1 cellular context compared by ENCODE assay signal in the genomic region with DNA sequence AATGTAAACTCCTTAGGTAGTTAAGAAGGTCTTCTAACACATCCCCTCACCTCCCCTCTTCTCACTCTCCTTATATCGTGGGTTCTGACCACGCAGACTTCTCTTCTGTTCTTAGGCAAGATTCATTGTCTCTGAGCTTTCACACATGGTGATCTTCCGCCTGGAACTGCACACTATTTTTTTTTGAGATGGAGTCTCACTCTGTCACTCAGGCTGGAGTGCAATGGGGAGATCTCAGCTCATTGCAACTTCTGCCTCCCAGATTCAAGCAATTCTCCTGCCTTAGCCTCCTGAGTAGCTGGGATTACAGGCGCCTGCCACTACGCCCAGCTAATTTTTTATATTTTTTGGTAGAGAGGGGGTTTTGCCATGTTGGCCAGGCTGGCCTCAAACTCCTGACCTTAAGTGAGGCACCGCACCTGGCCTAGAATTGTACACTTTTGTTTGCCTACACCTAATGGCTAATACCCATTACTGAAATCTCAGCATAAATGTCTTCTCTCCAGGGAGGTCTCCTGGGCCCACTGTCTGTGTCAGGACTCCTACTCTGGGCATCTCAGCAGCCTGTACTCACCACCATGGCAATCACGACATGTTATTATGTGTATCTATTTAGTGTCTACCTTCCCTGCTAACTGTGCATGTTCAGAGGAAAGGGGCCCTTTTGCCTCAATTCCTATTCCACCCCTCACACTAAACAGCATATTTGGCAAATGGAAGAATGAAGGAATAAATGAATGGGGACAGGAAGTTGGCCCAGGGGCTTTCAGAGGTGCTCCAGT.
A peak's percentile ranks its signal among the peaks of the same experiment; 100 is the strongest.
TF ChIP-seq lines count a peak whose summit lies in the region.

No MANE protein-coding gene starts in this region.

TF ChIP-seq in K562, 482 proteins besides CTCF, POLR2A, EP300 and RAD21 (continued from another document and continues in another):
- TF ChIP-seq PCBP2 (IDR thresholded peaks at IDR 0.05; ENCODE audit: low read depth, low read length, poor library complexity, severe bottlenecking) = no peak
- TF ChIP-seq, protein P1, sequence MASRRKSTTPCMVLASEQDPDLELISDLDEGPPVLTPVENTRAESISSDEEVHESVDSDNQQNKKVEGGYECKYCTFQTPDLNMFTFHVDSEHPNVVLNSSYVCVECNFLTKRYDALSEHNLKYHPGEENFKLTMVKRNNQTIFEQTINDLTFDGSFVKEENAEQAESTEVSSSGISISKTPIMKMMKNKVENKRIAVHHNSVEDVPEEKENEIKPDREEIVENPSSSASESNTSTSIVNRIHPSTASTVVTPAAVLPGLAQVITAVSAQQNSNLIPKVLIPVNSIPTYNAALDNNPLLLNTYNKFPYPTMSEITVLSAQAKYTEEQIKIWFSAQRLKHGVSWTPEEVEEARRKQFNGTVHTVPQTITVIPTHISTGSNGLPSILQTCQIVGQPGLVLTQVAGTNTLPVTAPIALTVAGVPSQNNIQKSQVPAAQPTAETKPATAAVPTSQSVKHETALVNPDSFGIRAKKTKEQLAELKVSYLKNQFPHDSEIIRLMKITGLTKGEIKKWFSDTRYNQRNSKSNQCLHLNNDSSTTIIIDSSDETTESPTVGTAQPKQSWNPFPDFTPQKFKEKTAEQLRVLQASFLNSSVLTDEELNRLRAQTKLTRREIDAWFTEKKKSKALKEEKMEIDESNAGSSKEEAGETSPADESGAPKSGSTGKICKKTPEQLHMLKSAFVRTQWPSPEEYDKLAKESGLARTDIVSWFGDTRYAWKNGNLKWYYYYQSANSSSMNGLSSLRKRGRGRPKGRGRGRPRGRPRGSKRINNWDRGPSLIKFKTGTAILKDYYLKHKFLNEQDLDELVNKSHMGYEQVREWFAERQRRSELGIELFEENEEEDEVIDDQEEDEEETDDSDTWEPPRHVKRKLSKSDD (conservative IDR thresholded peaks at IDR 0.05; ENCODE audit: low read length) = no peak
- TF ChIP-seq ZNF212 (CRISPR knock-in tag; IDR thresholded peaks at IDR 0.05) = peak; percentile 76; the same call in 1 of the 2 replicates
- no peak for TF ChIP-seq BRCA1 (IDR thresholded peaks at IDR 0.05)
- TF ChIP-seq BRCA1 (CRISPR knock-in tag; IDR thresholded peaks at IDR 0.05) = no peak
- no peak for TF ChIP-seq SMAD4 (CRISPR knock-in tag; conservative IDR thresholded peaks at IDR 0.05)
- no peak for TF ChIP-seq FOXJ3 (CRISPR knock-in tag; IDR thresholded peaks at IDR 0.05)
- TF ChIP-seq NELFE (IDR thresholded peaks at IDR 0.05; ENCODE audit: insufficient read depth, insufficient read length) = no peak
- no peak for TF ChIP-seq BCOR (IDR thresholded peaks at IDR 0.05)
- TF ChIP-seq SIX5 (IDR thresholded peaks at IDR 0.05; ENCODE audit: borderline replicate concordance in 1 of 2, insufficient read depth in 1 of 2, low read depth in 1 of 2, low read length in 2 of 2) = no peak
- no peak for TF ChIP-seq ZFP1 (CRISPR knock-in tag; IDR thresholded peaks at IDR 0.05)
- TF ChIP-seq SRSF3 (IDR thresholded peaks at IDR 0.05; ENCODE audit: insufficient read depth, low read length) = no peak
- TF ChIP-seq SIN3B (IDR thresholded peaks at IDR 0.05; ENCODE audit: low read depth) = no peak
- TF ChIP-seq ESRRA (IDR thresholded peaks at IDR 0.05; ENCODE audit: borderline replicate concordance, low read depth) = no peak
- no peak for TF ChIP-seq PPARD (CRISPR knock-in tag; IDR thresholded peaks at IDR 0.05)
- no peak for TF ChIP-seq ZKSCAN3 (CRISPR knock-in tag; IDR thresholded peaks at IDR 0.05)
- TF ChIP-seq GABPB2 (CRISPR knock-in tag; conservative IDR thresholded peaks at IDR 0.05) = no peak
- TF ChIP-seq SUPT5H (IDR thresholded peaks at IDR 0.05) = peak; percentile 79
- no peak for TF ChIP-seq CTBP1 (IDR thresholded peaks at IDR 0.05; ENCODE audit: borderline replicate concordance)
- 0 out of 2 replicates have a peak, but pooled peaks have one; percentile 25 for TF ChIP-seq RFX7 (CRISPR knock-in tag; IDR thresholded peaks at IDR 0.05)
- TF ChIP-seq, protein P2, sequence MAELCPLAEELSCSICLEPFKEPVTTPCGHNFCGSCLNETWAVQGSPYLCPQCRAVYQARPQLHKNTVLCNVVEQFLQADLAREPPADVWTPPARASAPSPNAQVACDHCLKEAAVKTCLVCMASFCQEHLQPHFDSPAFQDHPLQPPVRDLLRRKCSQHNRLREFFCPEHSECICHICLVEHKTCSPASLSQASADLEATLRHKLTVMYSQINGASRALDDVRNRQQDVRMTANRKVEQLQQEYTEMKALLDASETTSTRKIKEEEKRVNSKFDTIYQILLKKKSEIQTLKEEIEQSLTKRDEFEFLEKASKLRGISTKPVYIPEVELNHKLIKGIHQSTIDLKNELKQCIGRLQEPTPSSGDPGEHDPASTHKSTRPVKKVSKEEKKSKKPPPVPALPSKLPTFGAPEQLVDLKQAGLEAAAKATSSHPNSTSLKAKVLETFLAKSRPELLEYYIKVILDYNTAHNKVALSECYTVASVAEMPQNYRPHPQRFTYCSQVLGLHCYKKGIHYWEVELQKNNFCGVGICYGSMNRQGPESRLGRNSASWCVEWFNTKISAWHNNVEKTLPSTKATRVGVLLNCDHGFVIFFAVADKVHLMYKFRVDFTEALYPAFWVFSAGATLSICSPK (IDR thresholded peaks at IDR 0.05; ENCODE audit: borderline replicate concordance) = no peak
- TF ChIP-seq, protein P3, sequence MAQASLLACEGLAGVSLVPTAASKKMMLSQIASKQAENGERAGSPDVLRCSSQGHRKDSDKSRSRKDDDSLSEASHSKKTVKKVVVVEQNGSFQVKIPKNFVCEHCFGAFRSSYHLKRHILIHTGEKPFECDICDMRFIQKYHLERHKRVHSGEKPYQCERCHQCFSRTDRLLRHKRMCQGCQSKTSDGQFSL (CRISPR knock-in tag; IDR thresholded peaks at IDR 0.05) = no peak
- TF ChIP-seq, protein P3 (tag; IDR thresholded peaks at IDR 0.05) = no peak
- no peak for TF ChIP-seq POU5F1 (IDR thresholded peaks at IDR 0.05; ENCODE audit: borderline replicate concordance, low read depth, low read length, partially characterized antibody)
- no peak for TF ChIP-seq NFE2 (IDR thresholded peaks at IDR 0.05; ENCODE audit: low read depth)
- TF ChIP-seq, protein P4, sequence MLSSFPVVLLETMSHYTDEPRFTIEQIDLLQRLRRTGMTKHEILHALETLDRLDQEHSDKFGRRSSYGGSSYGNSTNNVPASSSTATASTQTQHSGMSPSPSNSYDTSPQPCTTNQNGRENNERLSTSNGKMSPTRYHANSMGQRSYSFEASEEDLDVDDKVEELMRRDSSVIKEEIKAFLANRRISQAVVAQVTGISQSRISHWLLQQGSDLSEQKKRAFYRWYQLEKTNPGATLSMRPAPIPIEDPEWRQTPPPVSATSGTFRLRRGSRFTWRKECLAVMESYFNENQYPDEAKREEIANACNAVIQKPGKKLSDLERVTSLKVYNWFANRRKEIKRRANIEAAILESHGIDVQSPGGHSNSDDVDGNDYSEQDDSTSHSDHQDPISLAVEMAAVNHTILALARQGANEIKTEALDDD (IDR thresholded peaks at IDR 0.05) = no peak
- no peak for TF ChIP-seq MCM5 (IDR thresholded peaks at IDR 0.05; ENCODE audit: low read depth)
- TF ChIP-seq ASH1L (IDR thresholded peaks at IDR 0.05; ENCODE audit: borderline replicate concordance, low read depth, partially characterized antibody) = no peak
- no peak for TF ChIP-seq MEF2D (tag; conservative IDR thresholded peaks at IDR 0.05; ENCODE audit: low read depth)
- TF ChIP-seq ILK (tag; IDR thresholded peaks at IDR 0.05; ENCODE audit: borderline replicate concordance, low read depth) = no peak
- TF ChIP-seq, protein P5, sequence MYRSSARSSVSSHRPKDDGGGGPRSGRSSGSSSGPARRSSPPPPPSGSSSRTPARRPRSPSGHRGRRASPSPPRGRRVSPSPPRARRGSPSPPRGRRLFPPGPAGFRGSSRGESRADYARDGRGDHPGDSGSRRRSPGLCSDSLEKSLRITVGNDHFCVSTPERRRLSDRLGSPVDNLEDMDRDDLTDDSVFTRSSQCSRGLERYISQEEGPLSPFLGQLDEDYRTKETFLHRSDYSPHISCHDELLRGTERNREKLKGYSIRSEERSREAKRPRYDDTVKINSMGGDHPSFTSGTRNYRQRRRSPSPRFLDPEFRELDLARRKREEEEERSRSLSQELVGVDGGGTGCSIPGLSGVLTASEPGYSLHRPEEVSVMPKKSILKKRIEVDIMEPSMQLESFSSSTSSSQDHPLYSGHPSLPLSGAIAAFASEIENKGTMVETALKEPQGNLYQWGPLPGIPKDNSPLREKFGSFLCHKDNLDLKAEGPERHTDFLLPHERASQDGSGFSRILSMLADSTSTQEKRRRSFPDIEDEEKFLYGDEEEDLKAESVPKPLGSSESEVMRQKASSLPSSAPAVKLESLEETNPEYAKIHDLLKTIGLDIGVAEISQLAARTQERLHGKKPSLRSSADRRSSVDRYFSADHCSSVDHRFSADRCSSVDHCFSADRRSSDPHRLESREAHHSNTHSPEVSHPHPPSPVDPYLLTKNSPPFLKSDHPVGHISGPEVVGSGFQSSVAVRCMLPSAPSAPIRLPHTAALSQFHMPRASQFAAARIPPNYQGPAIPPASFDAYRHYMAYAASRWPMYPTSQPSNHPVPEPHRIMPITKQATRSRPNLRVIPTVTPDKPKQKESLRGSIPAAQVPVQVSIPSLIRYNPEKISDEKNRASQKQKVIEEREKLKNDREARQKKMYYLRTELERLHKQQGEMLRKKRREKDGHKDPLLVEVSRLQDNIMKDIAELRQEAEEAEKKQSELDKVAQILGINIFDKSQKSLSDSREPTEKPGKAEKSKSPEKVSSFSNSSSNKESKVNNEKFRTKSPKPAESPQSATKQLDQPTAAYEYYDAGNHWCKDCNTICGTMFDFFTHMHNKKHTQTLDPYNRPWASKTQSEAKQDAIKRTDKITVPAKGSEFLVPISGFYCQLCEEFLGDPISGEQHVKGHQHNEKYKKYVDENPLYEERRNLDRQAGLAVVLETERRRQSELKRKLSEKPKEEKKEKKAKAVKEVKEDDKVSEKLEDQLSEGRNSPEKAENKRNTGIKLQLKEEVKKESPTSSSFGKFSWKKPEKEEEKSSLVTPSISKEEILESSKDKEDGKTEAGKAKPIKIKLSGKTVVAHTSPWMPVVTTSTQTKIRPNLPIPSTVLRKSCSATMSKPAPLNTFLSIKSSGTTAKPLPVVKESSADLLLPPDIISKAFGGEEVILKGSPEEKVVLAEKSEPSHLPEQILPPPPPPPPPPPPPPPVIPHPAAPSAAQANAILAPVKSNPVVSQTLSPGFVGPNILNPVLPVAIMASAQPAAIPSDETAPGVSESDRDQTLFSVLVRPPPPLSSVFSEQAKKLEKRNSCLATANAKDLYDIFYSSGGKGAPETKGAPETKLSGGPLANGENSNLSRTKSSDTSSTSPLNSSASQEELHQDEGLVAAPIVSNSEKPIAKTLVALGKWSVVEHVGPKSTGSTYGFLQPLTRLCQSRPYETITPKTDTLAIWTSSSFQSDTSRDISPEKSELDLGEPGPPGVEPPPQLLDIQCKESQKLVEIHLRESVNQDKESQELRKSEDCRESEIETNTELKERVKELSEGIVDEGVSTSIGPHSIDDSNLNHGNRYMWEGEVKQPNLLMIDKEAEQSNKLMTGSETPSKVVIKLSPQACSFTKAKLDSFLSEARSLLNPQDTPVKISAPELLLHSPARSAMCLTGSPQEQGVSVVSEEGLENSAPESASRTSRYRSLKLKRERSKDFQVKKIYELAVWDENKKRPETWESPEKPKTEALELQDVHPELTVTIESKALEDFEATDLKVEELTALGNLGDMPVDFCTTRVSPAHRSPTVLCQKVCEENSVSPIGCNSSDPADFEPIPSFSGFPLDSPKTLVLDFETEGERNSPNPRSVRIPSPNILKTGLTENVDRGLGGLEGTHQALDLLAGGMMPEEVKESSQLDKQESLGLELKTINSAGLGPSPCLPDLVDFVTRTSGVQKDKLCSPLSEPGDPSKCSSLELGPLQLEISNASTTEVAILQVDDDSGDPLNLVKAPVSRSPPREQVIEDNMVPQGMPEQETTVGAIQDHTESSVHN (IDR thresholded peaks at IDR 0.05; ENCODE audit: borderline replicate concordance in 1 of 2, low read depth in 1 of 2) = no peak
- no peak for TF ChIP-seq C11orf30 (IDR thresholded peaks at IDR 0.05; ENCODE audit: low read depth)
- no peak for TF ChIP-seq HEY1 (CRISPR knock-in tag; IDR thresholded peaks at IDR 0.05; ENCODE audit: borderline replicate concordance)
- TF ChIP-seq, protein P6, sequence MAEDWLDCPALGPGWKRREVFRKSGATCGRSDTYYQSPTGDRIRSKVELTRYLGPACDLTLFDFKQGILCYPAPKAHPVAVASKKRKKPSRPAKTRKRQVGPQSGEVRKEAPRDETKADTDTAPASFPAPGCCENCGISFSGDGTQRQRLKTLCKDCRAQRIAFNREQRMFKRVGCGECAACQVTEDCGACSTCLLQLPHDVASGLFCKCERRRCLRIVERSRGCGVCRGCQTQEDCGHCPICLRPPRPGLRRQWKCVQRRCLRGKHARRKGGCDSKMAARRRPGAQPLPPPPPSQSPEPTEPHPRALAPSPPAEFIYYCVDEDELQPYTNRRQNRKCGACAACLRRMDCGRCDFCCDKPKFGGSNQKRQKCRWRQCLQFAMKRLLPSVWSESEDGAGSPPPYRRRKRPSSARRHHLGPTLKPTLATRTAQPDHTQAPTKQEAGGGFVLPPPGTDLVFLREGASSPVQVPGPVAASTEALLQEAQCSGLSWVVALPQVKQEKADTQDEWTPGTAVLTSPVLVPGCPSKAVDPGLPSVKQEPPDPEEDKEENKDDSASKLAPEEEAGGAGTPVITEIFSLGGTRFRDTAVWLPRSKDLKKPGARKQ (CRISPR knock-in tag; IDR thresholded peaks at IDR 0.05) = no peak
- no peak for TF ChIP-seq SRSF7 (optimal IDR thresholded peaks at IDR 0.05; ENCODE audit: low read depth, low read length)
- no peak for TF ChIP-seq SP1 (CRISPR knock-in tag; IDR thresholded peaks at IDR 0.05)
- TF ChIP-seq NFXL1 (CRISPR knock-in tag; IDR thresholded peaks at IDR 0.05) = peak; percentile 43; the same call in 1 of the 2 replicates
- TF ChIP-seq MCM3 (IDR thresholded peaks at IDR 0.05) = no peak
- no peak for TF ChIP-seq IRF2 (CRISPR knock-in tag; IDR thresholded peaks at IDR 0.05)
- no peak for TF ChIP-seq NCOA2 (IDR thresholded peaks at IDR 0.05; ENCODE audit: partially characterized antibody in 2 of 2)
- TF ChIP-seq PCBP1 (IDR thresholded peaks at IDR 0.05; ENCODE audit: low read depth, low read length, poor library complexity, severe bottlenecking) = no peak
- TF ChIP-seq PML (IDR thresholded peaks at IDR 0.05; ENCODE audit: low read length) = peak; percentile 5; the same call in 1 of the 2 replicates
- no peak for TF ChIP-seq ZNF175 (CRISPR knock-in tag; IDR thresholded peaks at IDR 0.05; ENCODE audit: low read depth)
- no peak for TF ChIP-seq RBM25 (IDR thresholded peaks at IDR 0.05; ENCODE audit: low read depth, low read length, severe bottlenecking)
- no peak for TF ChIP-seq ZBTB8A (IDR thresholded peaks at IDR 0.05; ENCODE audit: partially characterized antibody)
- TF ChIP-seq, protein P7, sequence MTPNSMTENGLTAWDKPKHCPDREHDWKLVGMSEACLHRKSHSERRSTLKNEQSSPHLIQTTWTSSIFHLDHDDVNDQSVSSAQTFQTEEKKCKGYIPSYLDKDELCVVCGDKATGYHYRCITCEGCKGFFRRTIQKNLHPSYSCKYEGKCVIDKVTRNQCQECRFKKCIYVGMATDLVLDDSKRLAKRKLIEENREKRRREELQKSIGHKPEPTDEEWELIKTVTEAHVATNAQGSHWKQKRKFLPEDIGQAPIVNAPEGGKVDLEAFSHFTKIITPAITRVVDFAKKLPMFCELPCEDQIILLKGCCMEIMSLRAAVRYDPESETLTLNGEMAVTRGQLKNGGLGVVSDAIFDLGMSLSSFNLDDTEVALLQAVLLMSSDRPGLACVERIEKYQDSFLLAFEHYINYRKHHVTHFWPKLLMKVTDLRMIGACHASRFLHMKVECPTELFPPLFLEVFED (CRISPR knock-in tag; conservative IDR thresholded peaks at IDR 0.05) = peak; percentile 91
- TF ChIP-seq ZNF445 (CRISPR knock-in tag; IDR thresholded peaks at IDR 0.05; ENCODE audit: low read depth) = no peak
- no peak for TF ChIP-seq MCM7 (IDR thresholded peaks at IDR 0.05)
